20 cellular contexts compared by ENCODE assay signal in genomic region chr14:72611506-72611905, GRCh38.
DNase-seq lines count a peak whose midpoint lies in the region; ATAC-seq and TF ChIP-seq lines count a peak whose summit lies in the region.
"Had no signal": no experiment of that assay in that cellular context is flagged by ENCODE, and none has a peak within 500 bp of the region (broad histone marks: within the 10 kb centered on the region; RNA-seq: fewer than 3 reads in every experiment).

No MANE protein-coding gene starts in this region.

- no peak overlapping the region for H3K27ac Mint-ChIP-seq in activated CD8-positive, alpha-beta T cell treated with anti-CD3 and anti-CD28 coated beads, Interleukin-2, amount 10 ng/mL, durations not matched to agents 7 days and 5 days
- no peak overlapping the region for H3K27ac Mint-ChIP-seq in activated CD8-positive, alpha-beta T cell treated with anti-CD3 and anti-CD28 coated beads for 36 hours
- H3K27ac Mint-ChIP-seq: CD4-positive, alpha-beta memory T cell had no signal

- DNase-seq in activated CD8-positive, alpha-beta T cell treated with anti-CD3 and anti-CD28 coated beads, Interleukin-2, amount 10 ng/mL, durations not matched to agents 7 days and 5 days: peak; percentile 12
- DNase-seq in activated CD8-positive, alpha-beta T cell treated with anti-CD3 and anti-CD28 coated beads for 36 hours: no peak
- peak; percentile 51 for DNase-seq in WERI-Rb-1
- DNase-seq in kidney tubule cell (ENCODE audit: low spot score): peak; percentile 20
- peak; percentile 13 for DNase-seq in sciatic nerve (ENCODE audit: low spot score)
- no peak for DNase-seq in middle frontal gyrus (ENCODE audit: extremely low spot score, low spot score)
- DNase-seq in SKM-1 treated with dmso at 0.1 percent for 144 hours (lab: John Stamatoyannopoulos, UW; ENCODE audit: unreplicated experiment): no peak
- DNase-seq: 8988T; Calu3; CD4-positive, alpha-beta memory T cell; KG1; NCI-H1092; NCI-H146; NCI-H2081; NCI-H510A; NCI-H82; PC-3 had no signal

- intact Hi-C loops in activated CD8-positive, alpha-beta T cell treated with anti-CD3 and anti-CD28 coated beads for 36 hours (cut with micrococcal nuclease): no loop called here
- intact Hi-C loops in sciatic nerve (cut with DNase I): no loop called here

- H3K36me3 ChIP-seq in WERI-Rb-1: no peaks in the 10 kb centered on the region

- no peaks in the 10 kb centered on the region for H3K27me3 ChIP-seq in WERI-Rb-1 (ENCODE audit: insufficient read depth, low read depth, severe bottlenecking)

- POLR2A ChIA-PET in activated CD8-positive, alpha-beta T cell treated with anti-CD3 and anti-CD28 coated beads, Interleukin-2, amount 10 ng/mL, durations not matched to agents 7 days and 5 days (lab: Charles Lee): interaction anchor here (0.6 kb wide), 1 partner anchor 1165 kb away, joined by 3 read pairs; no protein-coding TSS in a partner anchor
- POLR2A ChIA-PET in activated CD8-positive, alpha-beta T cell treated with anti-CD3 and anti-CD28 coated beads for 36 hours (lab: Charles Lee): no interaction called here

- no peaks in the 10 kb centered on the region for H3K36me3 Mint-ChIP-seq in activated CD8-positive, alpha-beta T cell treated with anti-CD3 and anti-CD28 coated beads, Interleukin-2, amount 10 ng/mL, durations not matched to agents 7 days and 5 days (ENCODE audit: low read depth)
- H3K36me3 Mint-ChIP-seq in activated CD8-positive, alpha-beta T cell treated with anti-CD3 and anti-CD28 coated beads for 36 hours (ENCODE audit: low read depth): no peaks in the 10 kb centered on the region
- H3K36me3 Mint-ChIP-seq: CD4-positive, alpha-beta memory T cell had no signal

- H3K4me3 ChIP-seq in WERI-Rb-1 (ENCODE audit: low read depth, low read length): no peak overlapping the region
- H3K4me3 ChIP-seq: GM23248 had no signal

- CTCF ChIA-PET in activated CD8-positive, alpha-beta T cell treated with anti-CD3 and anti-CD28 coated beads, Interleukin-2, amount 10 ng/mL, durations not matched to agents 7 days and 5 days (lab: Charles Lee): no interaction called here
- CTCF ChIA-PET in activated CD8-positive, alpha-beta T cell treated with anti-CD3 and anti-CD28 coated beads for 36 hours (lab: Charles Lee): no interaction called here

- H3K27ac ChIP-seq in WERI-Rb-1: peak overlapping the region; percentile 30; the same call in 1 of the 2 replicates
- H3K27ac ChIP-seq: GM23248, RWPE1 had no signal

- no peak for TF ChIP-seq CTCF in activated CD8-positive, alpha-beta T cell treated with anti-CD3 and anti-CD28 coated beads for 36 hours (IDR thresholded peaks at IDR 0.05)
- TF ChIP-seq CTCF in WERI-Rb-1 (IDR thresholded peaks at IDR 0.05; ENCODE audit: low read depth, low read length): no peak

- peaks cover 35% of the 10 kb centered on the region for H3K27me3 Mint-ChIP-seq in activated CD8-positive, alpha-beta T cell treated with anti-CD3 and anti-CD28 coated beads, Interleukin-2, amount 10 ng/mL, durations not matched to agents 7 days and 5 days (ENCODE audit: low read depth)
- H3K27me3 Mint-ChIP-seq in activated CD8-positive, alpha-beta T cell treated with anti-CD3 and anti-CD28 coated beads for 36 hours: peaks cover 5% of the 10 kb centered on the region

- H3K4me3 Mint-ChIP-seq in activated CD8-positive, alpha-beta T cell treated with anti-CD3 and anti-CD28 coated beads, Interleukin-2, amount 10 ng/mL, durations not matched to agents 7 days and 5 days: no peak overlapping the region
- H3K4me3 Mint-ChIP-seq in activated CD8-positive, alpha-beta T cell treated with anti-CD3 and anti-CD28 coated beads for 36 hours: no peak overlapping the region
- H3K4me3 Mint-ChIP-seq: CD4-positive, alpha-beta memory T cell had no signal

- H3K9me3 ChIP-seq in WERI-Rb-1 (ENCODE audit: severe bottlenecking): no peaks in the 10 kb centered on the region

- H3K9me3 Mint-ChIP-seq in activated CD8-positive, alpha-beta T cell treated with anti-CD3 and anti-CD28 coated beads, Interleukin-2, amount 10 ng/mL, durations not matched to agents 7 days and 5 days (ENCODE audit: insufficient read depth): no peaks in the 10 kb centered on the region
- H3K9me3 Mint-ChIP-seq in activated CD8-positive, alpha-beta T cell treated with anti-CD3 and anti-CD28 coated beads for 36 hours: no peaks in the 10 kb centered on the region
- H3K9me3 Mint-ChIP-seq: CD4-positive, alpha-beta memory T cell had no signal

- peaks cover 10% of the 10 kb centered on the region for H3K4me1 Mint-ChIP-seq in activated CD8-positive, alpha-beta T cell treated with anti-CD3 and anti-CD28 coated beads, Interleukin-2, amount 10 ng/mL, durations not matched to agents 7 days and 5 days (ENCODE audit: low read depth)
- no peaks in the 10 kb centered on the region for H3K4me1 Mint-ChIP-seq in activated CD8-positive, alpha-beta T cell treated with anti-CD3 and anti-CD28 coated beads for 36 hours (ENCODE audit: low read depth)

- ATAC-seq in activated CD8-positive, alpha-beta T cell treated with anti-CD3 and anti-CD28 coated beads, Interleukin-2, amount 10 ng/mL, durations not matched to agents 7 days and 5 days: no peak
- no peak for ATAC-seq in activated CD8-positive, alpha-beta T cell treated with anti-CD3 and anti-CD28 coated beads for 36 hours
- ATAC-seq in sciatic nerve (no peak), GM21529 (IDR thresholded peaks at IDR 0.05; ENCODE audit: unreplicated experiment) (no peak)
- ATAC-seq: PC-3 had no signal

Comparison
In these comparisons a context has a peak if more than half of its experiments do, and no peak if none do; other contexts are left out.
1. DNase-seq: peak in activated CD8-positive, alpha-beta T cell treated with anti-CD3 and anti-CD28 coated beads, Interleukin-2, amount 10 ng/mL, durations not matched to agents 7 days and 5 days (single experiment), WERI-Rb-1 (single experiment), kidney tubule cell (single experiment) and sciatic nerve (single experiment); none in activated CD8-positive, alpha-beta T cell treated with anti-CD3 and anti-CD28 coated beads for 36 hours (single experiment), middle frontal gyrus (single experiment) and SKM-1 treated with dmso at 0.1 percent for 144 hours (single experiment).